ENCODE assay signal across 9 cellular contexts in the genomic region with DNA sequence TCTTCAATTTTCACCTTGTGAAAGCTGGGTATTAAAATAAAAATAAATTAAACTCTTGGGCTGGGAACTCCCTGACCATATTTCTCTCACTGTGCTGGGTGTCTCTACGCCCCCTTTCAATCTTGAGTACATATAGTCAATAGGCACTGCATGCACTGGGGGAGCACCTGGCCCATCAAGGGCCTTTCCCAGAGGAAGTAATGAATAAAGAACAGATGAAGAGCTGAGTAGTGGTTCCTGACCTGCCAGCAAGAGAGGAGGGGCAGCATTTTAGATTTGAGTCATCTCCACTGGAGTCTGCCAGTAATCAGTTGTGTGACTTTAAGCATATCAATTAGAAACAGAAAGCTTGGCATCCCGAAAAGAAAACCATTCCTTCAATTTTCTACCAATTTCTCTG. TPM values are rescaled to one million over a fixed set of nuclear protein-coding genes. Genes with fewer than 3 reads are reported as not detected.
A peak's percentile ranks its signal among the peaks of the same experiment; 100 is the strongest.
DNase-seq lines count a peak whose midpoint lies in the region; ATAC-seq and TF ChIP-seq lines count a peak whose summit lies in the region.
"Had no signal": no experiment of that assay in that cellular context is flagged by ENCODE, and none has a peak within 500 bp of the region (broad histone marks: within the 10 kb centered on the region; RNA-seq: fewer than 3 reads in every experiment).

No MANE protein-coding gene starts in this region.

- H3K9me3 ChIP-seq in psoas muscle: no peaks in the 10 kb centered on the region
- H3K9me3 ChIP-seq in heart left ventricle: no peaks in the 10 kb centered on the region

- no peaks in the 10 kb centered on the region for H3K27me3 ChIP-seq in psoas muscle (ENCODE audit: insufficient read depth in 3 of 3, low read length in 2 of 3)
- H3K27me3 ChIP-seq in heart left ventricle: no peaks in the 10 kb centered on the region

- CTCF ChIA-PET in activated CD4-positive, alpha-beta memory T cell treated with anti-CD3 and anti-CD28 coated beads for 36 hours (lab: Charles Lee): interaction anchor here (0.6 to 1.2 kb wide), 2 partner anchors 140 to 143 kb away, joined by 3 read pairs; no protein-coding TSS in a partner anchor
- CTCF ChIA-PET in activated CD4-positive, alpha-beta memory T cell treated with anti-CD3 and anti-CD28 coated beads, Interleukin-2, amount 10 ng/mL, durations not matched to agents 7 days and 5 days (lab: Charles Lee): no interaction called here
- CTCF ChIA-PET in activated CD8-positive, alpha-beta memory T cell treated with anti-CD3 and anti-CD28 coated beads, Interleukin-2, amount 10 ng/mL, durations not matched to agents 7 days and 5 days (lab: Charles Lee): no interaction called here

- H3K36me3 Mint-ChIP-seq in activated CD4-positive, alpha-beta memory T cell treated with anti-CD3 and anti-CD28 coated beads for 36 hours: peaks cover 5% of the 10 kb centered on the region
- peaks cover 13% of the 10 kb centered on the region for H3K36me3 Mint-ChIP-seq in activated CD4-positive, alpha-beta memory T cell treated with anti-CD3 and anti-CD28 coated beads, Interleukin-2, amount 10 ng/mL, durations not matched to agents 7 days and 5 days (ENCODE audit: low read depth)
- peaks cover 2% of the 10 kb centered on the region for H3K36me3 Mint-ChIP-seq in activated CD8-positive, alpha-beta memory T cell treated with anti-CD3 and anti-CD28 coated beads, Interleukin-2, amount 10 ng/mL, durations not matched to agents 7 days and 5 days

- no peak for TF ChIP-seq POLR2A in heart left ventricle (IDR thresholded peaks at IDR 0.05)

- peak; percentile 71 for DNase-seq in activated CD4-positive, alpha-beta memory T cell treated with anti-CD3 and anti-CD28 coated beads for 36 hours
- no peak for DNase-seq in activated CD4-positive, alpha-beta memory T cell treated with anti-CD3 and anti-CD28 coated beads, Interleukin-2, amount 10 ng/mL, durations not matched to agents 7 days and 5 days
- peak; percentile 44 for DNase-seq in activated CD8-positive, alpha-beta memory T cell treated with anti-CD3 and anti-CD28 coated beads, Interleukin-2, amount 10 ng/mL, durations not matched to agents 7 days and 5 days
- DNase-seq in stimulated activated CD4-positive, alpha-beta T cell treated with anti-CD3 and anti-CD28 coated beads, Interleukin-2, amount 100 ng/mL, for 24 hours: peak; percentile 43 to 51
- DNase-seq in psoas muscle (no peak), heart left ventricle (no peak), HT-29 (ENCODE audit: low spot score) (no peak)

- H3K4me3 ChIP-seq in psoas muscle (no peak overlapping the region), heart left ventricle (no peak overlapping the region)

- H3K4me1 ChIP-seq in psoas muscle (peaks cover 19% of the 10 kb centered on the region), heart left ventricle (peaks cover 0 to 31% (median 9%) of the 10 kb centered on the region in 12 donors)

- H3K27ac ChIP-seq in psoas muscle (no peak overlapping the region), heart left ventricle (no peak overlapping the region)

- no peaks in the 10 kb centered on the region for H3K36me3 ChIP-seq in psoas muscle (ENCODE audit: insufficient read depth in 1 of 2, low read depth in 1 of 2)
- no peaks in the 10 kb centered on the region for H3K36me3 ChIP-seq in heart left ventricle

- ATAC-seq in HG02973 (IDR thresholded peaks at IDR 0.05; ENCODE audit: unreplicated experiment): peak; percentile 85
- ATAC-seq in activated CD8-positive, alpha-beta memory T cell treated with anti-CD3 and anti-CD28 coated beads, Interleukin-2, amount 10 ng/mL, durations not matched to agents 7 days and 5 days: peak; percentile 6
- ATAC-seq in psoas muscle: no peak
- ATAC-seq in heart left ventricle: no peak

- H3K4me3 Mint-ChIP-seq in activated CD4-positive, alpha-beta memory T cell treated with anti-CD3 and anti-CD28 coated beads for 36 hours: peak overlapping the region; percentile 3
- no peak overlapping the region for H3K4me3 Mint-ChIP-seq in activated CD4-positive, alpha-beta memory T cell treated with anti-CD3 and anti-CD28 coated beads, Interleukin-2, amount 10 ng/mL, durations not matched to agents 7 days and 5 days
- H3K4me3 Mint-ChIP-seq in activated CD8-positive, alpha-beta memory T cell treated with anti-CD3 and anti-CD28 coated beads, Interleukin-2, amount 10 ng/mL, durations not matched to agents 7 days and 5 days: no peak overlapping the region

- peak overlapping the region; percentile 44 for H3K27ac Mint-ChIP-seq in activated CD4-positive, alpha-beta memory T cell treated with anti-CD3 and anti-CD28 coated beads for 36 hours
- H3K27ac Mint-ChIP-seq in activated CD4-positive, alpha-beta memory T cell treated with anti-CD3 and anti-CD28 coated beads, Interleukin-2, amount 10 ng/mL, durations not matched to agents 7 days and 5 days: no peak overlapping the region
- H3K27ac Mint-ChIP-seq in activated CD8-positive, alpha-beta memory T cell treated with anti-CD3 and anti-CD28 coated beads, Interleukin-2, amount 10 ng/mL, durations not matched to agents 7 days and 5 days: no peak overlapping the region
- H3K27ac Mint-ChIP-seq: CD4-positive, CD25-positive, alpha-beta regulatory T cell had no signal

- no peaks in the 10 kb centered on the region for H3K27me3 Mint-ChIP-seq in activated CD4-positive, alpha-beta memory T cell treated with anti-CD3 and anti-CD28 coated beads for 36 hours
- no peaks in the 10 kb centered on the region for H3K27me3 Mint-ChIP-seq in activated CD4-positive, alpha-beta memory T cell treated with anti-CD3 and anti-CD28 coated beads, Interleukin-2, amount 10 ng/mL, durations not matched to agents 7 days and 5 days
- no peaks in the 10 kb centered on the region for H3K27me3 Mint-ChIP-seq in activated CD8-positive, alpha-beta memory T cell treated with anti-CD3 and anti-CD28 coated beads, Interleukin-2, amount 10 ng/mL, durations not matched to agents 7 days and 5 days
- H3K27me3 Mint-ChIP-seq: CD4-positive, CD25-positive, alpha-beta regulatory T cell had no signal

- TF ChIP-seq CTCF in psoas muscle (IDR thresholded peaks at IDR 0.05) (no peak), heart left ventricle (IDR thresholded peaks at IDR 0.05) (no peak)

- H3K9me3 Mint-ChIP-seq in activated CD4-positive, alpha-beta memory T cell treated with anti-CD3 and anti-CD28 coated beads for 36 hours: no peaks in the 10 kb centered on the region
- H3K9me3 Mint-ChIP-seq in activated CD4-positive, alpha-beta memory T cell treated with anti-CD3 and anti-CD28 coated beads, Interleukin-2, amount 10 ng/mL, durations not matched to agents 7 days and 5 days: no peaks in the 10 kb centered on the region
- H3K9me3 Mint-ChIP-seq in activated CD8-positive, alpha-beta memory T cell treated with anti-CD3 and anti-CD28 coated beads, Interleukin-2, amount 10 ng/mL, durations not matched to agents 7 days and 5 days (ENCODE audit: low read depth): no peaks in the 10 kb centered on the region
- H3K9me3 Mint-ChIP-seq: CD4-positive, CD25-positive, alpha-beta regulatory T cell had no signal

- H3K4me1 Mint-ChIP-seq in activated CD4-positive, alpha-beta memory T cell treated with anti-CD3 and anti-CD28 coated beads for 36 hours (ENCODE audit: low read depth): peaks cover 55% of the 10 kb centered on the region
- H3K4me1 Mint-ChIP-seq in activated CD4-positive, alpha-beta memory T cell treated with anti-CD3 and anti-CD28 coated beads, Interleukin-2, amount 10 ng/mL, durations not matched to agents 7 days and 5 days: peaks cover 38% of the 10 kb centered on the region
- H3K4me1 Mint-ChIP-seq in activated CD8-positive, alpha-beta memory T cell treated with anti-CD3 and anti-CD28 coated beads, Interleukin-2, amount 10 ng/mL, durations not matched to agents 7 days and 5 days: peaks cover 33% of the 10 kb centered on the region

- POLR2A ChIA-PET in activated CD4-positive, alpha-beta memory T cell treated with anti-CD3 and anti-CD28 coated beads for 36 hours (lab: Charles Lee): interaction anchor here (1.0 kb wide), 1 partner anchor 50 kb away, joined by 4 read pairs; no protein-coding TSS in a partner anchor
- POLR2A ChIA-PET in activated CD4-positive, alpha-beta memory T cell treated with anti-CD3 and anti-CD28 coated beads, Interleukin-2, amount 10 ng/mL, durations not matched to agents 7 days and 5 days (lab: Charles Lee): no interaction called here

- WGBS in psoas muscle, 3 donors: 76 to 83% (median 78%) methylated on average over 2 of the region's 2 CpGs
- WGBS in heart left ventricle, 4 donors: 89 to 96% (median 94%) methylated on average over 2 of the region's 2 CpGs

- intact Hi-C loops in activated CD4-positive, alpha-beta memory T cell treated with anti-CD3 and anti-CD28 coated beads for 36 hours (cut with micrococcal nuclease): loop anchor here (1.0 to 5.0 kb wide), 6 partner anchors 38 to 817 kb away; no protein-coding TSS in a partner anchor
- intact Hi-C loops in psoas muscle (cut with DNase I) (no loop called here), heart left ventricle (cut with DNase I) (loop anchor here in 1 of 10 donors (5.0 kb wide), 1 partner anchor 48 kb away; no protein-coding TSS in a partner anchor)

RNA-seq across cellular contexts. Expression of a gene that starts 6.2 kb away (rescaled TPM):
- 10 to 100 TPM; 55.3 to 57.9 TPM for total RNA-seq in activated CD4-positive, alpha-beta memory T cell treated with anti-CD3 and anti-CD28 coated beads for 36 hours
- 10 to 100 TPM; 47.2 to 48.0 TPM for total RNA-seq in activated CD4-positive, alpha-beta memory T cell treated with anti-CD3 and anti-CD28 coated beads, Interleukin-2, amount 10 ng/mL, durations not matched to agents 7 days and 5 days
- 10 to 100 TPM; 53.2 to 59.4 TPM for total RNA-seq in activated CD8-positive, alpha-beta memory T cell treated with anti-CD3 and anti-CD28 coated beads, Interleukin-2, amount 10 ng/mL, durations not matched to agents 7 days and 5 days
- total RNA-seq in psoas muscle: 100 to 1,000 TPM in 1 of 4 donors, 10 to 100 TPM in 3; 64.2 to 110 (median 89.9) TPM
- 100 to 1,000 TPM in 2 of 3 donors, 10 to 100 TPM in 1; 82.5 to 124 (median 119) TPM for polyA plus RNA-seq in psoas muscle
- total RNA-seq in heart left ventricle: 100 to 1,000 TPM in 7 of 9 donors, 10 to 100 TPM in 2; 76.2 to 145 (median 113) TPM
- polyA plus RNA-seq in heart left ventricle: 100 to 1,000 TPM; 124 to 141 TPM
- 70.6 and 79.9 TPM in 2 replicates for total RNA-seq in HT-29 (2014; rRNA removed; shearing (Covaris generic))

RNA-seq across cellular contexts. Expression of a gene that starts 46.4 kb away (rescaled TPM):
- 10 to 100 TPM; 11.9 to 12.7 TPM for total RNA-seq in activated CD4-positive, alpha-beta memory T cell treated with anti-CD3 and anti-CD28 coated beads for 36 hours
- total RNA-seq in activated CD4-positive, alpha-beta memory T cell treated with anti-CD3 and anti-CD28 coated beads, Interleukin-2, amount 10 ng/mL, durations not matched to agents 7 days and 5 days: 10 to 100 TPM; 15.9 to 16.3 TPM
- total RNA-seq in activated CD8-positive, alpha-beta memory T cell treated with anti-CD3 and anti-CD28 coated beads, Interleukin-2, amount 10 ng/mL, durations not matched to agents 7 days and 5 days: 10 to 100 TPM; 20.2 to 20.7 TPM
- total RNA-seq in psoas muscle (10 to 100 TPM in 1 of 4 donors, 1 to 10 TPM in 3; 4.6 to 12.4 (median 6.9) TPM), heart left ventricle (10 to 100 TPM; 46.2 to 76.1 (median 59.5) TPM)
- polyA plus RNA-seq in psoas muscle (10 to 100 TPM in 1 of 3 donors, 1 to 10 TPM in 2; 4.2 to 12.7 (median 4.3) TPM), heart left ventricle (10 to 100 TPM; 14.8 to 38.8 TPM)
- 27.2 and 39.2 TPM in 2 replicates for total RNA-seq in HT-29 (2014; rRNA removed; shearing (Covaris generic))

Comparison
In these comparisons a context has a peak if more than half of its experiments do, and no peak if none do; other contexts are left out.
1. DNase-seq: peak in activated CD4-positive, alpha-beta memory T cell treated with anti-CD3 and anti-CD28 coated beads for 36 hours (single experiment), activated CD8-positive, alpha-beta memory T cell treated with anti-CD3 and anti-CD28 coated beads, Interleukin-2, amount 10 ng/mL, durations not matched to agents 7 days and 5 days (single experiment) and stimulated activated CD4-positive, alpha-beta T cell treated with anti-CD3 and anti-CD28 coated beads, Interleukin-2, amount 100 ng/mL, for 24 hours (2 of 2); none in activated CD4-positive, alpha-beta memory T cell treated with anti-CD3 and anti-CD28 coated beads, Interleukin-2, amount 10 ng/mL, durations not matched to agents 7 days and 5 days (single experiment), psoas muscle (0 of 2), heart left ventricle (0 of 5) and HT-29 (single experiment).
2. ATAC-seq: peak in HG02973 (single experiment) and activated CD8-positive, alpha-beta memory T cell treated with anti-CD3 and anti-CD28 coated beads, Interleukin-2, amount 10 ng/mL, durations not matched to agents 7 days and 5 days (single experiment); none in psoas muscle (0 of 4) and heart left ventricle (0 of 4).